9 cellular contexts compared by ENCODE assay signal in the genomic region with DNA sequence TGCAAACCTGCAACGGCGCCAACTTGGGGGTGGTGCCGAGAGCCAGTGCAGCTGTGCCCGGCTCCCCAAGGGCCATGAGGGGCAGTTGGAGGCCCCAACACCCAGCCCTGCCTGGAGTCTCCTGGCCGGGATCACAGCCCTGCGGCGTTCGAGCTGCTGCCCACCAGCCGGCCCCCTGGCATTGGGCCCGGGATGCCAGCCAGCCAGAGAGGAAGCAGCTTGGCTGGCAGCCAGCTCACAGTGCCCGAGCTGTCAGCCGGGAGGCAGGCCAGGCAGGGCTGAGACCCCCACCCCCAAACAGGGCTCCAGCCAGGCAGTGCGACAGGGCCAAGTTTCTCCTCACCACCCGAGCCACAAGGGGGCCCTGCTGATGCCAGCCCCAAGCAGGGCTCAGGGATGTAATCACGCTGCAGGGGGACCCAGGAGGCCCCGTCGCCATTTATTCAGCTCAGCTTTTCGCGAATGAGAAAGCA. TPM values are rescaled to one million over a fixed set of nuclear protein-coding genes. Genes with fewer than 3 reads are reported as not detected.
DNase-seq lines count a peak whose midpoint lies in the region; ATAC-seq, FAIRE-seq and TF ChIP-seq lines count a peak whose summit lies in the region.
"Had no signal": no experiment of that assay in that cellular context is flagged by ENCODE, and none has a peak within 500 bp of the region (broad histone marks: within the 10 kb centered on the region; RNA-seq: fewer than 3 reads in every experiment).

No MANE protein-coding gene starts in this region.

- TF ChIP-seq CTCF in GM06990 (IDR thresholded peaks at IDR 0.05; ENCODE audit: insufficient read depth, low read length, poor library complexity, severe bottlenecking) (peak; percentile 14), bronchial epithelial cell (IDR thresholded peaks at IDR 0.05; ENCODE audit: insufficient read depth, low read length, severe bottlenecking) (peak; percentile 21), nephron (IDR thresholded peaks at IDR 0.05; ENCODE audit: unreplicated experiment in 3 of 3) (peak in 2 of 3 experiments; percentile 13 to 33), ascending aorta (IDR thresholded peaks at IDR 0.05) (no peak), foreskin fibroblast (IDR thresholded peaks at IDR 0.05; ENCODE audit: low read depth, low read length) (no peak)

- H3K27ac ChIP-seq in ascending aorta: no peak overlapping the region

- H3K4me1 ChIP-seq in ascending aorta: peaks cover 0 to 8% of the 10 kb centered on the region in 2 donors

- H3K9me3 Mint-ChIP-seq in nephron: no peaks in the 10 kb centered on the region

- no peaks in the 10 kb centered on the region for H3K36me3 Mint-ChIP-seq in nephron (ENCODE audit: low read depth)

- H3K4me3 Mint-ChIP-seq in nephron: no peak overlapping the region

- DNase-seq in GM06990 (ENCODE audit: extremely low read depth, insufficient read length): no peak
- DNase-seq in NCI-H1694 treated with DMSO at 0.1 percent for 48 hours (lab: John Stamatoyannopoulos, UW): peak; percentile 91
- no peak for DNase-seq in bronchial epithelial cell (ENCODE audit: low read depth)
- no peak for DNase-seq in AG08395 (ENCODE audit: low spot score)
- no peak for DNase-seq in ascending aorta (ENCODE audit: low spot score in 2 of 2)
- DNase-seq in foreskin fibroblast: no peak
- DNase-seq: stimulated activated CD4-positive, alpha-beta T cell treated with anti-CD3 and anti-CD28 coated beads, Interleukin-4, amount 100 ng/mL, for 4 hours had no signal

- H3K27me3 ChIP-seq in GM06990 (replicated peaks; ENCODE audit: control insufficient read depth, insufficient read depth, low read length) (no peaks in the 10 kb centered on the region), bronchial epithelial cell (ENCODE audit: control insufficient read depth, insufficient read depth, low read length) (no peaks in the 10 kb centered on the region), ascending aorta (no peaks in the 10 kb centered on the region)

- ATAC-seq in GM21528 (IDR thresholded peaks at IDR 0.05; ENCODE audit: low FRiP score, unreplicated experiment): no peak

- no peak overlapping the region for H3K27ac Mint-ChIP-seq in nephron

- peaks cover 32% of the 10 kb centered on the region for H3K4me1 Mint-ChIP-seq in nephron

- H3K9me3 ChIP-seq in ascending aorta: no peaks in the 10 kb centered on the region

- H3K36me3 ChIP-seq in GM06990 (ENCODE audit: control insufficient read depth, insufficient read depth, low read length): no peaks in the 10 kb centered on the region
- H3K36me3 ChIP-seq in bronchial epithelial cell (ENCODE audit: control insufficient read depth, insufficient read depth, low read length): no peaks in the 10 kb centered on the region
- H3K36me3 ChIP-seq in ascending aorta: no peaks in the 10 kb centered on the region

- no peak overlapping the region for H3K4me3 ChIP-seq in GM06990 (replicated peaks; ENCODE audit: low read depth, low read length)
- no peak overlapping the region for H3K4me3 ChIP-seq in bronchial epithelial cell (ENCODE audit: low read depth, low read length)
- H3K4me3 ChIP-seq in ascending aorta: no peak overlapping the region
- no peak overlapping the region for H3K4me3 ChIP-seq in foreskin fibroblast (ENCODE audit: low read depth in 1 of 2, low read length in 2 of 2)

- peaks cover 34% of the 10 kb centered on the region for H3K27me3 Mint-ChIP-seq in nephron (ENCODE audit: low read depth)

- intact Hi-C loops in ascending aorta (cut with DNase I): no loop called here

- no peak for FAIRE-seq in bronchial epithelial cell (lab: Jason Lieb, UNC)

RNA-seq across cellular contexts. Expression of gene TCF20, which starts 26.0 kb away (rescaled TPM):
- total RNA-seq in bronchial epithelial cell: 36.9 and 40.8 TPM in 2 replicates
- total RNA-seq in ascending aorta: 11.9 TPM

Comparison
In these comparisons a context has a peak if more than half of its experiments do, and no peak if none do; other contexts are left out.
1. CTCF ChIP-seq: peak in GM06990 (single experiment), bronchial epithelial cell (single experiment) and nephron (2 of 3); none in ascending aorta (0 of 3) and foreskin fibroblast (single experiment).